Comparison of ENCODE assay signal across 29 cellular contexts in the genomic region with DNA sequence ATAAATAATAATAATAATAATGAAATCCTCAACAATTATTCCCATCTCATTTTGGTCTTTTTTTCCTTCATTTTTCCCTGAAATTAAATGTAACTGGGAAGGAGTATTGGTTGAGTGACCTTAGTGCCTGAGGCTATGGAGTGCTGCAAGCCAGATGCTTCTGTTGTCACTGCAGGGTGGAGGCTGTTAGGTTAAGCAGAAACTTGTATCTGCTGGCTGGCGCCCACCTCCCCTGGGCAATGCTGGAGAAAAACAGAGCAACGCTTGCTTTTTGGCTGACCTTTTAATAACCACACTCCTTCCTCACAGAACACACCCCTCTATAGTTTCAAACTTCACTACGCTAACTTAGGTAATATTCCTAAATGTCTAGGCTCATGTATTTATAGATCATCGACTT.
"Had no signal": no experiment of that assay in that cellular context is flagged by ENCODE, and none has a peak within 500 bp of the region (broad histone marks: within the 10 kb centered on the region; RNA-seq: fewer than 3 reads in every experiment).

No MANE protein-coding gene starts in this region.

- H3K36me3 ChIP-seq: colonic mucosa, thyroid gland, upper lobe of left lung, vagina had no signal

- H3K27me3 Mint-ChIP-seq: activated naive CD8-positive, alpha-beta T cell; natural killer cell treated with Interleukin-12 subunit alpha and Interleukin-12 subunit beta and Interleukin-15 and Interleukin-18, amount 100 ng/mL, for 72 hours; stimulated activated memory B cell treated with anti-CD40 and anti-IgM and Interleukin-4, amounts not matched to agents 10 μg/mL and 1 μg/mL and 100 μg/mL, for 72 hours; stimulated activated naive CD8-positive, alpha-beta T cell treated with anti-CD3 and anti-CD28 coated beads, Interleukin-15, amount 100 ng/mL, for 72 hours had no signal

- H3K4me1 Mint-ChIP-seq: immature natural killer cell; stimulated activated memory B cell treated with anti-CD40 and anti-IgM and Interleukin-4, amounts not matched to agents 10 μg/mL and 1 μg/mL and 100 μg/mL, for 72 hours; stimulated activated naive CD8-positive, alpha-beta T cell treated with anti-CD3 and anti-CD28 coated beads, Interleukin-15, amount 100 ng/mL, for 72 hours had no signal

- H3K27ac ChIP-seq: colonic mucosa, thyroid gland, upper lobe of left lung, vagina had no signal

- H3K36me3 Mint-ChIP-seq: activated naive CD8-positive, alpha-beta T cell; immature natural killer cell; natural killer cell treated with Interleukin-12 subunit alpha and Interleukin-12 subunit beta and Interleukin-15 and Interleukin-18, amount 100 ng/mL, for 72 hours; stimulated activated memory B cell treated with anti-CD40 and anti-IgM and Interleukin-4, amounts not matched to agents 10 μg/mL and 1 μg/mL and 100 μg/mL, for 72 hours had no signal

- DNase-seq: activated CD4-positive, alpha-beta T cell treated with anti-CD3 and anti-CD28 coated beads for 48 hours; activated CD4-positive, alpha-beta T cell treated with anti-CD3 and anti-CD28 coated beads, Interleukin-2, amount 50 U/mL, for 48 hours; activated CD8-positive, alpha-beta memory T cell treated with anti-CD3 and anti-CD28 coated beads for 24 hours; activated effector memory CD4-positive, alpha-beta T cell treated with Interleukin-2 at 50 U/mL for 16 hours; activated naive CD4-positive, alpha-beta T cell treated with Interleukin-2 at 50 U/mL for 16 hours; anterior cingulate cortex; cerebellar nuclear complex; colonic mucosa; effector CD8-positive, alpha-beta T cell; head of caudate nucleus; hypothalamus; immature natural killer cell; mucosa of descending colon; stimulated activated CD4-positive, alpha-beta T cell treated with anti-CD3 and anti-CD28 coated beads, Interleukin-1b, Interleukin-23, amount 100 ng/mL, for 48 hours; stimulated activated CD4-positive, alpha-beta T cell treated with anti-CD3 and anti-CD28 coated beads, Interleukin-4, amount 100 ng/mL, for 4 hours; stimulated activated CD8-positive, alpha-beta memory T cell treated with anti-CD3 and anti-CD28 coated beads, Interleukin-4, amount 100 ng/mL, for 48 hours; stimulated activated naive CD8-positive, alpha-beta T cell treated with anti-CD3 and anti-CD28 coated beads, Interleukin-15, amount 100 ng/mL, for 72 hours; substantia nigra; T-helper 1 cell; thyroid gland; upper lobe of left lung had no signal

- H3K27me3 ChIP-seq: colonic mucosa, thyroid gland, upper lobe of left lung, vagina had no signal

- H3K4me2 ChIP-seq: smooth muscle cell had no signal

- H3K4me3 Mint-ChIP-seq: activated naive CD8-positive, alpha-beta T cell; immature natural killer cell; natural killer cell treated with Interleukin-12 subunit alpha and Interleukin-12 subunit beta and Interleukin-15 and Interleukin-18, amount 100 ng/mL, for 72 hours; stimulated activated memory B cell treated with anti-CD40 and anti-IgM and Interleukin-4, amounts not matched to agents 10 μg/mL and 1 μg/mL and 100 μg/mL, for 72 hours; stimulated activated naive CD8-positive, alpha-beta T cell treated with anti-CD3 and anti-CD28 coated beads, Interleukin-15, amount 100 ng/mL, for 72 hours; T-helper 2 cell treated with Interferon-gamma antibody and Interleukin-4, amounts not matched to agents 5 μg/mL and 100 μg/mL, for 36 hours had no signal

- H3K4me1 ChIP-seq: colonic mucosa, thyroid gland, upper lobe of left lung, vagina had no signal

- ATAC-seq: left lobe of liver; mucosa of descending colon; natural killer cell treated with Interleukin-12 subunit alpha and Interleukin-12 subunit beta and Interleukin-15 and Interleukin-18, amount 100 ng/mL, for 72 hours; stimulated activated memory B cell treated with anti-CD40 and anti-IgM and Interleukin-4, amounts not matched to agents 10 μg/mL and 1 μg/mL and 100 μg/mL, for 72 hours; stimulated activated naive CD8-positive, alpha-beta T cell treated with anti-CD3 and anti-CD28 coated beads, Interleukin-15, amount 100 ng/mL, for 72 hours had no signal

- H3K4me3 ChIP-seq: colonic mucosa, lung, mucosa of descending colon, smooth muscle cell, thyroid gland, upper lobe of left lung, vagina had no signal

- H3K9me3 ChIP-seq: colonic mucosa, mucosa of descending colon, thyroid gland, upper lobe of left lung, vagina had no signal

- H3K27ac Mint-ChIP-seq: activated naive CD8-positive, alpha-beta T cell; immature natural killer cell; natural killer cell treated with Interleukin-12 subunit alpha and Interleukin-12 subunit beta and Interleukin-15 and Interleukin-18, amount 100 ng/mL, for 72 hours; stimulated activated memory B cell treated with anti-CD40 and anti-IgM and Interleukin-4, amounts not matched to agents 10 μg/mL and 1 μg/mL and 100 μg/mL, for 72 hours; T-helper 2 cell treated with Interferon-gamma antibody and Interleukin-4, amounts not matched to agents 5 μg/mL and 100 μg/mL, for 36 hours had no signal
